ENCODE assay signal across 19 cellular contexts in the genomic region with DNA sequence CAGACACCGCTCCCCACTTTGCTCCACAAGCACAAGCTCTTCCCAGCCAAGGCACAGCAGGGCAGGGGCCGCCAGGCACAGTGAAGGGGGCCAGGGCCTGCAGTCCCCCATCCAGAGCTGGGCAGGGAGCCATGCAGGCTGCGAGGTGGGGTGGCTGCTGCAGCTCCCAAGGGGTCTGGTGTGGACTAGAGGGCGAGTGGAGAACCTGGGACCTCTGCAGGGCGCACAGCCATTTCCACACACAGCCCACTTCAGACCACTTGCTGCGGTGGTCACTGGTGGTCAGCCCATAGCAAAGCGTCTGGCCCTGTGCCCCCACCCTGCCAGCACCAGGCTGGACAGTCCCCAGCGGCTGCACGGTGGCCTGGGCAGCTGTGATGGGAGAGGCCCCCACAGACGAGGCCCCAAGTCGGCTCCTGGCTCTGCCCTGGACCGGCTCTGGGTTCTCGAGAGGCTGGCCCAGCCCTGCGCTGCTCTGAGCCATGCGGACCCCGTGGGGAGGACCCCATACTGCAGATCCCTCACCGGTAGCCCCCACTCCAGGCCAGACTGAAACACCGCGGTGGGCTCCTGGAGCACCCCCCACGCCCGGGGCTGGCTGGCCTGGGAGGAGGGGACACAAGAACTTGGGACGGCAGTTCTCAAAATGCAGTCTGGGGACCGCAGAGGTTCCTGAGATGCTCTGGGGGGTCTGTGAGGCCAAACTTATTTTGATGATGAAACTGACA. TPM values are rescaled to one million over a fixed set of nuclear protein-coding genes. Genes with fewer than 3 reads are reported as not detected.
DNase-seq lines count a peak whose midpoint lies in the region; ATAC-seq, FAIRE-seq and TF ChIP-seq lines count a peak whose summit lies in the region.
"Had no signal": no experiment of that assay in that cellular context is flagged by ENCODE, and none has a peak within 500 bp of the region (broad histone marks: within the 10 kb centered on the region; RNA-seq: fewer than 3 reads in every experiment).

No MANE protein-coding gene starts in this region.

- intact Hi-C loops in IMR-90 (cut with micrococcal nuclease): no loop called here
- intact Hi-C loops in stomach (cut with DNase I; ENCODE audit: low total_unique reads): loop anchor here (10.0 kb wide), 1 partner anchor 56 kb away; no protein-coding TSS in a partner anchor

- H4K5ac ChIP-seq in IMR-90 (ENCODE audit: low read depth, low read length) (peak overlapping the region; percentile 87), H1 (ENCODE audit: insufficient read length, low read depth, low read length) (no peak overlapping the region)

- H3K4me1 ChIP-seq in IMR-90 (ENCODE audit: control insufficient read depth, insufficient read depth, low read length) (peaks cover 34% of the 10 kb centered on the region), H1 (replicated peaks in 1 of 4; ENCODE audit: control insufficient read depth in 3 of 4, insufficient read depth in 4 of 4, low read length in 3 of 4) (peaks cover 0 to 22% (median 7%) of the 10 kb centered on the region in 4 experiments; a peak in 6 of 7 replicates), stomach (peaks cover 7 to 40% (median 27%) of the 10 kb centered on the region in 4 donors)

- no peak for FAIRE-seq in H1 (lab: Jason Lieb, UNC)
- FAIRE-seq: K562 had no signal

- peaks cover 9 to 47% of the 10 kb centered on the region in 2 experiments; a peak in 3 of 4 replicates for H3K79me1 ChIP-seq in IMR-90 (ENCODE audit: low read depth in 1 of 2, low read length in 2 of 2)
- H3K79me1 ChIP-seq in H1 (ENCODE audit: low read depth, low read length): no peaks in the 10 kb centered on the region

- H3K4ac ChIP-seq in IMR-90 (ENCODE audit: low read depth, low read length) (peak overlapping the region; percentile 99), H1 (replicated peaks; ENCODE audit: insufficient read length, low read depth, low read length) (peak overlapping the region; percentile 69)

- peaks cover 10% of the 10 kb centered on the region; the same call in 1 of the 2 replicates for H3K23me2 ChIP-seq in H1 (ENCODE audit: low read depth, low read length)

- H3K4me2 ChIP-seq in IMR-90 (ENCODE audit: low read depth, low read length) (no peak overlapping the region), H1 (ENCODE audit: insufficient read depth in 1 of 2, low read depth in 2 of 2, low read length in 2 of 2) (no peak overlapping the region)

- H2BK12ac ChIP-seq in H1 (ENCODE audit: low read depth, low read length): peak overlapping the region; percentile 92; the same call in 1 of the 2 replicates

- H3K4me3 ChIP-seq in IMR-90 (ENCODE audit: insufficient read depth, low read depth, low read length) (no peak overlapping the region), H1 (ENCODE audit: extremely low read depth in 1 of 4, insufficient read depth in 2 of 4, low read depth in 3 of 4, low read length in 4 of 4) (no peak overlapping the region), stomach (no peak overlapping the region)
- H3K4me3 ChIP-seq: coronary artery, K562 had no signal

- H4K91ac ChIP-seq in IMR-90 (ENCODE audit: insufficient read depth, low read depth, low read length) (peak overlapping the region; percentile 99), H1 (replicated peaks; ENCODE audit: insufficient read length, low read length) (peak overlapping the region; percentile 100)

- peak overlapping the region; percentile 99 for H2BK5ac ChIP-seq in IMR-90 (ENCODE audit: low read depth, low read length, poor library complexity, severe bottlenecking)
- peak overlapping the region; percentile 90; the same call in 1 of the 2 replicates for H2BK5ac ChIP-seq in H1 (ENCODE audit: low read depth, low read length)

- TF ChIP-seq RAD21 in IMR-90 (IDR thresholded peaks at IDR 0.05; ENCODE audit: low read length) (no peak), H1 (IDR thresholded peaks at IDR 0.05 in 1 of 2, conservative IDR thresholded peaks at IDR 0.05 in 1 of 2; ENCODE audit: low read depth in 2 of 2, low read length in 2 of 2) (no peak)

- ATAC-seq in IMR-90 (ENCODE audit: low read depth) (no peak), HG02970 (IDR thresholded peaks at IDR 0.05; ENCODE audit: low FRiP score, unreplicated experiment) (no peak)
- ATAC-seq: K562, natural killer cell, Right ventricle myocardium inferior had no signal

- 0 out of 2 replicates have a peak, but pooled peaks cover 3% of the 10 kb centered on the region for H4K20me1 ChIP-seq in IMR-90 (ENCODE audit: insufficient read depth, low read length)
- H4K20me1 ChIP-seq in H1 (replicated peaks in 1 of 2; ENCODE audit: control insufficient read depth in 1 of 2, insufficient read depth in 2 of 2, low read length in 2 of 2): no peaks in the 10 kb centered on the region

- POLR2A ChIA-PET in IMR-90 (lab: Charles Lee; ENCODE audit: unreplicated experiment) (no interaction called here), H1 (lab: Charles Lee; ENCODE audit: partially characterized antibody) (no interaction called here)

- CTCF ChIA-PET in IMR-90 (lab: Yijun Ruan, JAX) (interaction anchor here (1.3 kb wide), 1 partner anchor 70 kb away, joined by 3 read pairs; a partner anchor contains a TSS), H1 (lab: Charles Lee; ENCODE audit: partially characterized antibody) (no interaction called here)

- peak overlapping the region; percentile 100; the same call in 2 of the 3 replicates for H2BK15ac ChIP-seq in IMR-90 (ENCODE audit: low read depth, low read length)
- peak overlapping the region; percentile 72; the same call in 1 of the 2 replicates for H2BK15ac ChIP-seq in H1 (ENCODE audit: low read length)

- H3K27me3 ChIP-seq in IMR-90 (ENCODE audit: control insufficient read depth, insufficient read depth, low read length) (no peaks in the 10 kb centered on the region), H1 (replicated peaks in 1 of 4; ENCODE audit: control insufficient read depth in 3 of 4, extremely low read depth in 1 of 4, insufficient read depth in 3 of 4, low read length in 3 of 4) (0 out of 7 replicates have a peak, but pooled peaks cover 0 to 2% (median 0%) of the 10 kb centered on the region in 4 experiments), stomach (peaks cover 0 to 23% (median 1%) of the 10 kb centered on the region in 3 donors)

- peak overlapping the region; percentile 95 for H2AK9ac ChIP-seq in IMR-90 (replicated peaks; ENCODE audit: low read depth, low read length, poor library complexity)

- in situ Hi-C loops in IMR-90 (cut with MboI; ENCODE audit: low sequenced_read_pairs): no loop called here

- H2AK5ac ChIP-seq in IMR-90 (ENCODE audit: low read depth, low read length): peak overlapping the region; percentile 99
- H2AK5ac ChIP-seq in H1 (ENCODE audit: low read depth, low read length): peak overlapping the region; percentile 93; the same call in 1 of the 2 replicates

- H3K36me3 ChIP-seq in IMR-90 (ENCODE audit: control insufficient read depth, insufficient read depth, low read length) (no peaks in the 10 kb centered on the region), H1 (ENCODE audit: control insufficient read depth in 2 of 4, insufficient read depth in 4 of 4, low read length in 3 of 4) (no peaks in the 10 kb centered on the region), stomach (no peaks in the 10 kb centered on the region)

- H2AFZ ChIP-seq in IMR-90 (replicated peaks; ENCODE audit: low read length, poor library complexity): peak overlapping the region; percentile 79
- no peak overlapping the region for H2AFZ ChIP-seq in H1 (ENCODE audit: low read length)

- H3K9ac ChIP-seq in IMR-90 (ENCODE audit: low read depth, low read length) (no peak overlapping the region), H1 (replicated peaks in 1 of 4; ENCODE audit: extremely low read depth in 1 of 4, low read depth in 3 of 4, low read length in 3 of 4) (no peak overlapping the region)

- TF ChIP-seq POLR2A in IMR-90 (IDR thresholded peaks at IDR 0.05; ENCODE audit: low read depth, low read length) (peak; percentile 23; the same call in 1 of the 2 replicates), H1 (IDR thresholded peaks at IDR 0.05; ENCODE audit: control extremely low read depth in 1 of 2, low read depth in 2 of 2, low read length in 2 of 2) (no peak), stomach (IDR thresholded peaks at IDR 0.05) (no peak)

- no peaks in the 10 kb centered on the region for H3K9me3 ChIP-seq in IMR-90 (ENCODE audit: control insufficient read depth, insufficient read depth, low read length)
- peaks cover 0 to 3% of the 10 kb centered on the region in 2 experiments; a peak in 1 of 4 replicates for H3K9me3 ChIP-seq in H1 (ENCODE audit: insufficient read depth in 2 of 2, low read depth in 1 of 2, low read length in 1 of 2)
- no peaks in the 10 kb centered on the region for H3K9me3 ChIP-seq in stomach

- H3K56ac ChIP-seq in IMR-90 (ENCODE audit: extremely low read depth, insufficient read depth, low read length) (no peak overlapping the region; the same call in 1 of the 2 replicates), H1 (replicated peaks; ENCODE audit: insufficient read length, low read depth, low read length) (peak overlapping the region; percentile 69)

- H3K18ac ChIP-seq in IMR-90 (ENCODE audit: low read depth, low read length) (peak overlapping the region; percentile 75), H1 (ENCODE audit: extremely low read depth, low read length) (peak overlapping the region; percentile 43; the same call in 1 of the 2 replicates)

- H3K14ac ChIP-seq in IMR-90 (replicated peaks; ENCODE audit: low read depth, low read length): peak overlapping the region; percentile 96
- H3K14ac ChIP-seq in H1 (ENCODE audit: insufficient read length): no peak overlapping the region

- H3K9me1 ChIP-seq in IMR-90 (ENCODE audit: insufficient read depth, low read length): peaks cover 12% of the 10 kb centered on the region

- peak overlapping the region; percentile 95 for H3K27ac ChIP-seq in IMR-90 (ENCODE audit: insufficient read depth, low read length)
- no peak overlapping the region for H3K27ac ChIP-seq in H1 (ENCODE audit: low read depth, low read length)
- H3K27ac ChIP-seq in stomach: peak overlapping the region in 4 of 5 donors; percentile 77 to 90 (median 86)

- peak overlapping the region; percentile 83 to 88 for H4K8ac ChIP-seq in IMR-90 (ENCODE audit: low read depth in 2 of 2, low read length in 2 of 2)
- H4K8ac ChIP-seq in H1 (ENCODE audit: extremely low read depth, insufficient read depth, low read length): peak overlapping the region; percentile 57; the same call in 1 of the 2 replicates

- no TSS peak for BruUV-seq in IMR-90 (replicated peaks; lab: Mats Ljungman, UMichigan)

- H3K23ac ChIP-seq in IMR-90 (ENCODE audit: low read depth, low read length) (peak overlapping the region; percentile 89; the same call in 1 of the 2 replicates), H1 (ENCODE audit: insufficient read length) (no peak overlapping the region)

- dilution Hi-C loops in IMR-90 (cut with HindIII; ENCODE audit: low sequenced_read_pairs, unreplicated experiment): no loop called here

- peak overlapping the region; percentile 86 for H2BK20ac ChIP-seq in IMR-90 (ENCODE audit: low read depth, low read length)
- H2BK20ac ChIP-seq in H1 (ENCODE audit: low read length): peak overlapping the region; percentile 86; the same call in 1 of the 2 replicates

- no peak for TF ChIP-seq EP300 in H1 (IDR thresholded peaks at IDR 0.05; ENCODE audit: borderline replicate concordance in 1 of 2, low read depth in 2 of 2, low read length in 2 of 2)
- no peak for TF ChIP-seq EP300 in stomach (IDR thresholded peaks at IDR 0.05)

- no peak for TF ChIP-seq CTCF in IMR-90 (conservative IDR thresholded peaks at IDR 0.05; ENCODE audit: low read depth, low read length)
- no peak for TF ChIP-seq CTCF in H1 (IDR thresholded peaks at IDR 0.05; ENCODE audit: control extremely low read depth in 1 of 3, insufficient read depth in 1 of 3, low read depth in 1 of 3, low read length in 3 of 3)
- TF ChIP-seq CTCF in stomach (IDR thresholded peaks at IDR 0.05): no peak

- H2BK120ac ChIP-seq in IMR-90 (ENCODE audit: low read depth, low read length) (peak overlapping the region; percentile 100), H1 (replicated peaks; ENCODE audit: low read depth, low read length) (peak overlapping the region; percentile 98)

- H3K79me2 ChIP-seq in H1 (ENCODE audit: control insufficient read depth in 1 of 2, insufficient read depth in 2 of 2, low read length in 2 of 2): no peaks in the 10 kb centered on the region

- 96% methylated on average over 10 of the region's 23 CpGs; no CpG with 5 or more reads in 1 of the 2 experiments for WGBS in IMR-90 (ENCODE audit: extremely low coverage in 2 of 2, insufficient read length in 1 of 2), 2 experiments
- 94% methylated on average over 20 of the region's 23 CpGs; no CpG with 5 or more reads in 1 of the 2 experiments for WGBS in H1 (ENCODE audit: extremely low coverage in 1 of 2, insufficient coverage in 1 of 2, insufficient read length in 1 of 2, insufficient replicate concordance in 2 of 2, low coverage in 1 of 2, low lambda C conversion rate in 2 of 2, missing lambda C conversion rate in 1 of 2), 2 experiments
- WGBS in stomach, 5 donors: 86 to 89% (median 88%) methylated on average over 18 to 23 of the region's 23 CpGs

- DNase-seq in IMR-90 (no peak), H1 (ENCODE audit: low read depth in 1 of 2, low spot score in 2 of 2) (peak in 1 of 2 experiments; percentile 39), mesenteric fat pad (ENCODE audit: low spot score) (peak; percentile 85), stomach (no peak), NCI-H146 (lab: John Stamatoyannopoulos, UW) (no peak), cortex of kidney (lab: John Stamatoyannopoulos, UW) (no peak), GM19240 (ENCODE audit: insufficient read length, low spot score) (no peak)
- DNase-seq: activated CD4-positive, alpha-beta T cell treated with anti-CD3 and anti-CD28 coated beads, Interleukin-2, amount 10 ng/mL, durations not matched to agents 24 days and 14 days; activated naive CD4-positive, alpha-beta T cell treated with anti-CD3 and anti-CD28 coated beads, Interleukin-2, amount 50 U/mL, for 16 hours; COR-L47; HCEC 1CT; natural killer cell; NCI-H1930; NCI-H446; stimulated activated naive CD4-positive, alpha-beta T cell treated with Interleukin-2 at 50 U/mL for 16 hours had no signal

RNA-seq across cellular contexts. Expression of a gene that starts 47.1 kb away (rescaled TPM):
- total RNA-seq in IMR-90 (2012; rRNA removed) (208 and 222 TPM in 2 replicates), mesenteric fat pad (735 TPM), stomach (1,000 to 10,000 TPM in 1 of 5 donors, 100 to 1,000 TPM in 4; 351 to 3,737 (median 491) TPM)
- polyA plus RNA-seq in IMR-90 (2012; rRNA removed) (1,065 and 1,165 TPM in 2 replicates), H1 (2011; rRNA removed) (60.1 and 79.2 TPM in 2 replicates), stomach (100 to 1,000 TPM in 2 of 3 donors, 10 to 100 TPM in 1; 79.3 to 246 (median 113) TPM)
- 753 and 1,846 TPM in 2 replicates for polyA plus RNA-seq in IMR-90 (2012; cell fraction: cytosol; rRNA removed)
- polyA plus RNA-seq in IMR-90 (2012; cell fraction: nucleus; rRNA removed; ENCODE audit: low replicate concordance): 2,830 and 5,552 TPM in 2 replicates
- 60.6 and 62.7 TPM in 2 replicates for total RNA-seq in H1 (2021; fragmentation: NEBNext Ultra II Directional; extraction: Animal tissue kit (Norgen Biotek cat#: 25700))
- polyA plus RNA-seq in H1 (2011; cell fraction: cytosol; rRNA removed): 60.4 TPM
- 219 TPM for polyA plus RNA-seq in H1 (2011; cell fraction: nucleus; rRNA removed)
- polyA plus RNA-seq in H1 (2012, experiment 1 of 2): 38.8 to 78.4 TPM (median 69.6 TPM) in 4 replicates
- polyA plus RNA-seq in H1 (2012, experiment 2 of 2): 41.6 TPM
- 99.7 TPM for polyA plus RNA-seq in H1 (2013, experiment 1 of 2)
- 84.9 TPM for polyA plus RNA-seq in H1 (2013, experiment 2 of 2)
- 14.9 and 16.7 TPM in 2 replicates for polyA minus RNA-seq in H1 (2011; rRNA and poly(A)+ RNA removed)
- polyA minus RNA-seq in H1 (2011; cell fraction: cytosol; rRNA and poly(A)+ RNA removed): 30.5 TPM
- 40.6 TPM for polyA minus RNA-seq in H1 (2011; cell fraction: nucleus; rRNA and poly(A)+ RNA removed)
